ENCODE assay signal across 14 cellular contexts in the genomic region with DNA sequence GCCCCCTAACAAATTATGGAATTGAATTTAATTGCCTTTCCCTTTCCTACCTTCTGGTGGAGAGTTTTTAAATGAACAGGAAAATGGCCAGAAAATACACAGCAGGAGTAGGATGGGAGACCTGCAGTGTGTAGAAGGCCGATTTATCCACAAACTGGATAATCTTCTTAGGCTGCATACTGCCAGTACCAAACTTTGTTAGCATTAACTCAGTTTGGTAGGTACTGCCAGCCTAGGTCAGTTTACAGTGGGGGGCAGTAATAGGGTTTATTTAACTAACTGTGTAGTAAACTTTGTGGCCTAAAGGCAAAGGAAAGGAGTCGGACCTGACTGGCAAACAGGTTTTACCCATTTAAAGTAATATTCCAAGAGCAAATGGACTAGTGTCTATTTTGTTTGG. TPM values are rescaled to one million over a fixed set of nuclear protein-coding genes. Genes with fewer than 3 reads are reported as not detected.
DNase-seq lines count a peak whose midpoint lies in the region; ATAC-seq and TF ChIP-seq lines count a peak whose summit lies in the region.
"Had no signal": no experiment of that assay in that cellular context is flagged by ENCODE, and none has a peak within 500 bp of the region (broad histone marks: within the 10 kb centered on the region; RNA-seq: fewer than 3 reads in every experiment).

No MANE protein-coding gene starts in this region.

- no peaks in the 10 kb centered on the region for H3K9me2 ChIP-seq in Karpas-422 (replicated peaks; ENCODE audit: insufficient read depth, low read length)

- peak overlapping the region; percentile 64 for H3K27ac Mint-ChIP-seq in activated CD4-positive, alpha-beta T cell treated with anti-CD3 and anti-CD28 coated beads, Interleukin-2, amount 10 ng/mL, durations not matched to agents 7 days and 5 days
- H3K27ac Mint-ChIP-seq in activated T-cell treated with anti-CD3 and anti-CD28 coated beads, Interleukin-2, amount 50 U/mL, for 72 hours: peak overlapping the region; percentile 31
- H3K27ac Mint-ChIP-seq in nephron progenitor cell: peak overlapping the region; percentile 25

- peaks cover 4% of the 10 kb centered on the region; the same call in 1 of the 2 replicates for H4K20me1 ChIP-seq in Karpas-422 (ENCODE audit: insufficient read depth, low read depth, low read length)

- H2AFZ ChIP-seq in Karpas-422 (ENCODE audit: low read length): no peak overlapping the region

- H3K27ac ChIP-seq in Karpas-422 (ENCODE audit: low read length): peak overlapping the region; percentile 37; the same call in 1 of the 2 replicates
- H3K27ac ChIP-seq: gastroesophageal sphincter, SJSA1 had no signal

- H3K4me3 ChIP-seq in Karpas-422 (ENCODE audit: low read length): no peak overlapping the region
- H3K4me3 ChIP-seq: gastroesophageal sphincter, SJSA1 had no signal

- peaks cover 67% of the 10 kb centered on the region for H3K4me1 Mint-ChIP-seq in activated CD4-positive, alpha-beta T cell treated with anti-CD3 and anti-CD28 coated beads, Interleukin-2, amount 10 ng/mL, durations not matched to agents 7 days and 5 days
- peaks cover 74% of the 10 kb centered on the region for H3K4me1 Mint-ChIP-seq in activated T-cell treated with anti-CD3 and anti-CD28 coated beads, Interleukin-2, amount 50 U/mL, for 72 hours (ENCODE audit: low read depth)
- peaks cover 37% of the 10 kb centered on the region for H3K4me1 Mint-ChIP-seq in nephron progenitor cell

- CTCF ChIA-PET in activated CD4-positive, alpha-beta T cell treated with anti-CD3 and anti-CD28 coated beads, Interleukin-2, amount 10 ng/mL, durations not matched to agents 7 days and 5 days (lab: Charles Lee): no interaction called here

- peaks cover 58% of the 10 kb centered on the region for H3K4me1 ChIP-seq in Karpas-422 (ENCODE audit: low read length)

- H3K4me3 Mint-ChIP-seq in activated CD4-positive, alpha-beta T cell treated with anti-CD3 and anti-CD28 coated beads, Interleukin-2, amount 10 ng/mL, durations not matched to agents 7 days and 5 days: no peak overlapping the region
- H3K4me3 Mint-ChIP-seq in activated T-cell treated with anti-CD3 and anti-CD28 coated beads, Interleukin-2, amount 50 U/mL, for 72 hours: peak overlapping the region; percentile 79 to 81
- H3K4me3 Mint-ChIP-seq in nephron progenitor cell: no peak overlapping the region

- H3K79me2 ChIP-seq in Karpas-422 (ENCODE audit: low read length): peaks cover 93% of the 10 kb centered on the region

- H3K36me3 ChIP-seq in Karpas-422 (ENCODE audit: insufficient read depth, low read length): 0 out of 2 replicates have a peak, but pooled peaks cover 11% of the 10 kb centered on the region
- H3K36me3 ChIP-seq: gastroesophageal sphincter, SJSA1 had no signal

- POLR2A ChIA-PET in activated CD4-positive, alpha-beta T cell treated with anti-CD3 and anti-CD28 coated beads, Interleukin-2, amount 10 ng/mL, durations not matched to agents 7 days and 5 days (lab: Charles Lee): no interaction called here

- ATAC-seq in activated T-cell treated with anti-CD3 and anti-CD28 coated beads, Interleukin-2, amount 50 U/mL, for 72 hours (replicated peaks in 1 of 2): no peak
- no peak for ATAC-seq in GM21737 (IDR thresholded peaks at IDR 0.05; ENCODE audit: unreplicated experiment)
- ATAC-seq in HG02870 (IDR thresholded peaks at IDR 0.05; ENCODE audit: unreplicated experiment): no peak
- ATAC-seq: gastroesophageal sphincter had no signal

- H3K9ac ChIP-seq in Karpas-422 (ENCODE audit: low read length): no peak overlapping the region

- H3K27me3 ChIP-seq in Karpas-422 (ENCODE audit: low read length): no peaks in the 10 kb centered on the region
- H3K27me3 ChIP-seq: gastroesophageal sphincter, SJSA1 had no signal

- no peak for TF ChIP-seq CTCF in nephron progenitor cell (IDR thresholded peaks at IDR 0.05)

- H3K9me3 ChIP-seq in Karpas-422 (ENCODE audit: low read length): no peaks in the 10 kb centered on the region
- H3K9me3 ChIP-seq: gastroesophageal sphincter, SJSA1 had no signal

- peaks cover 34% of the 10 kb centered on the region for H3K36me3 Mint-ChIP-seq in activated CD4-positive, alpha-beta T cell treated with anti-CD3 and anti-CD28 coated beads, Interleukin-2, amount 10 ng/mL, durations not matched to agents 7 days and 5 days (ENCODE audit: low read depth)
- H3K36me3 Mint-ChIP-seq in activated T-cell treated with anti-CD3 and anti-CD28 coated beads, Interleukin-2, amount 50 U/mL, for 72 hours (ENCODE audit: insufficient read depth in 2 of 2): peaks cover 18 to 26% of the 10 kb centered on the region in 2 donors
- peaks cover 20% of the 10 kb centered on the region for H3K36me3 Mint-ChIP-seq in nephron progenitor cell (ENCODE audit: low read depth)

- no peaks in the 10 kb centered on the region for H3K9me3 Mint-ChIP-seq in activated CD4-positive, alpha-beta T cell treated with anti-CD3 and anti-CD28 coated beads, Interleukin-2, amount 10 ng/mL, durations not matched to agents 7 days and 5 days
- no peaks in the 10 kb centered on the region for H3K9me3 Mint-ChIP-seq in activated T-cell treated with anti-CD3 and anti-CD28 coated beads, Interleukin-2, amount 50 U/mL, for 72 hours
- H3K9me3 Mint-ChIP-seq in nephron progenitor cell: no peaks in the 10 kb centered on the region

- no peaks in the 10 kb centered on the region for H3K27me3 Mint-ChIP-seq in activated CD4-positive, alpha-beta T cell treated with anti-CD3 and anti-CD28 coated beads, Interleukin-2, amount 10 ng/mL, durations not matched to agents 7 days and 5 days
- no peaks in the 10 kb centered on the region for H3K27me3 Mint-ChIP-seq in activated T-cell treated with anti-CD3 and anti-CD28 coated beads, Interleukin-2, amount 50 U/mL, for 72 hours (ENCODE audit: low read depth)
- H3K27me3 Mint-ChIP-seq in nephron progenitor cell (ENCODE audit: low read depth, poor library complexity): peaks cover 3% of the 10 kb centered on the region

- peak overlapping the region; percentile 9 for H3K4me2 ChIP-seq in Karpas-422 (ENCODE audit: low read depth, low read length, poor library complexity, severe bottlenecking)

- DNase-seq in activated CD4-positive, alpha-beta T cell treated with anti-CD3 and anti-CD28 coated beads, Interleukin-2, amount 10 ng/mL, durations not matched to agents 7 days and 5 days: no peak
- DNase-seq in activated CD4-positive, alpha-beta T cell treated with anti-CD3 and anti-CD28 coated beads, Interleukin-2, amount 50 U/mL, for 4 hours: no peak
- DNase-seq in Karpas-422: no peak
- no peak for DNase-seq in activated T-cell treated with anti-CD3 and anti-CD28 coated beads, Interleukin-2, amount 50 U/mL, for 72 hours
- no peak for DNase-seq in nephron progenitor cell
- DNase-seq in middle frontal gyrus (ENCODE audit: extremely low spot score, low spot score): no peak
- DNase-seq: activated gamma-delta T cell treated with Interleukin-2 at 50 U/mL for 16 hours; central memory CD4-positive, alpha-beta T cell; NCI-H1694; NCI-H69 had no signal

RNA-seq across cellular contexts. Expression of gene NCOA3, which starts 4.6 kb away (rescaled TPM):
- total RNA-seq in activated CD4-positive, alpha-beta T cell treated with anti-CD3 and anti-CD28 coated beads, Interleukin-2, amount 10 ng/mL, durations not matched to agents 7 days and 5 days: 10 to 100 TPM; 59.1 to 70.6 TPM
- 67.2 and 90.0 TPM in 2 replicates for total RNA-seq in Karpas-422 (2014; rRNA removed; shearing (Covaris generic); ENCODE audit: low replicate concordance)
- 100 to 1,000 TPM in 1 of 2 donors, 10 to 100 TPM in 1; 76.0 to 113 TPM for total RNA-seq in activated T-cell treated with anti-CD3 and anti-CD28 coated beads, Interleukin-2, amount 50 U/mL, for 72 hours

Comparison
In these comparisons a context has a peak if more than half of its experiments do, and no peak if none do; other contexts are left out.
1. H3K4me3 Mint-ChIP-seq: peak in activated T-cell treated with anti-CD3 and anti-CD28 coated beads, Interleukin-2, amount 50 U/mL, for 72 hours (2 of 2); none in activated CD4-positive, alpha-beta T cell treated with anti-CD3 and anti-CD28 coated beads, Interleukin-2, amount 10 ng/mL, durations not matched to agents 7 days and 5 days (single experiment) and nephron progenitor cell (single experiment).
2. Peak in every context shown above with its lines, with median percentiles within 50 percentile points of each other: H3K27ac Mint-ChIP-seq.